Comparison of ENCODE assay signal across 13 cellular contexts in the genomic region with DNA sequence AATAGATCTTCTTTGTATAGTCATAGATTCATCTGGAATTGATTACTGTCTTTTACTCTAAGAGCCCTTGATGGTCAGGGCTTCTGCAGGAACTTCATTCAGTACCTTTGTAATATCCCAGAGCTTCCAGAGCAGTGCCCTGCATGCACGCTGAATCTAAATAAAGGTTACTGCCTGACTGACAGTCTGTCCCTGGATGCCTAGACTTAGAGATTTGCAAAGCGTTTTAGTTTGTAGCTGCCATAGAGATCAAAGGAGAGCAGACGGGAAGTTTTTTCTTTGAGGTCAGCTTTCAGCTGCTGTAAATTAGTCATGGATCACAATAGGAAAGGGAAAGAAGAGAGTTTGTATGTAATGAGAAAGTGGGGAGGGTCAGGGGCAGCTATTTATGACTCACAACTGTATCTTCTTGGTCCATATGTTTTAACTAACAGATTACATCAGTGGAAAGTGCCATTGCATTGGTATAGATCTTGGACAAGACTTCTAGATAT. TPM values are rescaled to one million over a fixed set of nuclear protein-coding genes. Genes with fewer than 3 reads are reported as not detected.
DNase-seq lines count a peak whose midpoint lies in the region; ATAC-seq and TF ChIP-seq lines count a peak whose summit lies in the region.
"Had no signal": no experiment of that assay in that cellular context is flagged by ENCODE, and none has a peak within 500 bp of the region (broad histone marks: within the 10 kb centered on the region; RNA-seq: fewer than 3 reads in every experiment).

No MANE protein-coding gene starts in this region.

- no peak overlapping the region for H3K9ac ChIP-seq in NT2/D1 (ENCODE audit: insufficient read length, low read depth)

- no peak overlapping the region for H3K27ac ChIP-seq in osteoblast (ENCODE audit: low read depth, low read length)

- no peak overlapping the region for H2AFZ ChIP-seq in osteoblast (ENCODE audit: low read length)

- H3K36me3 ChIP-seq in NT2/D1 (ENCODE audit: insufficient read depth, insufficient read length, low read length) (no peaks in the 10 kb centered on the region), osteoblast (ENCODE audit: insufficient read depth, low read length) (no peaks in the 10 kb centered on the region)

- H3K4me1 ChIP-seq in NT2/D1 (ENCODE audit: insufficient read depth, insufficient read length) (no peaks in the 10 kb centered on the region), osteoblast (ENCODE audit: insufficient read depth, low read length) (no peaks in the 10 kb centered on the region)

- no peaks in the 10 kb centered on the region for H3K79me2 ChIP-seq in osteoblast (ENCODE audit: insufficient read depth, low read length)

- ATAC-seq in GM21528 (IDR thresholded peaks at IDR 0.05; ENCODE audit: low FRiP score, unreplicated experiment) = no peak

- TF ChIP-seq CTCF in epithelial cell of esophagus (IDR thresholded peaks at IDR 0.05; ENCODE audit: insufficient read depth, low read depth, low read length, missing control alignments) (no peak), osteoblast (IDR thresholded peaks at IDR 0.05; ENCODE audit: extremely low read depth, low read depth, low read length) (no peak)

- DNase-seq in GM04504 (ENCODE audit: low read depth) = peak; percentile 14
- peak; percentile 16 for DNase-seq in NT2/D1 (ENCODE audit: low read depth, low spot score)
- DNase-seq in epithelial cell of esophagus (ENCODE audit: low read depth) = peak; percentile 23
- DNase-seq in osteoblast (ENCODE audit: insufficient read length, low spot score, missing footprints) = peak; percentile 44
- no peak for DNase-seq in activated effector memory CD4-positive, alpha-beta T cell treated with Interleukin-2 at 50 U/mL for 16 hours
- no peak for DNase-seq in epidermal melanocyte (ENCODE audit: insufficient read length, low spot score)
- DNase-seq: amniotic stem cell, DMS79, Karpas-422, NCI-H526 had no signal

- no peaks in the 10 kb centered on the region for H4K20me1 ChIP-seq in osteoblast (ENCODE audit: insufficient read depth, low read length)

- H3K27me3 ChIP-seq in NT2/D1 (ENCODE audit: insufficient read depth, insufficient read length) = no peaks in the 10 kb centered on the region
- no peaks in the 10 kb centered on the region for H3K27me3 ChIP-seq in osteoblast (ENCODE audit: insufficient read depth, low read length)

- H3K9me3 ChIP-seq in NT2/D1 (ENCODE audit: insufficient read depth, low read length) (no peaks in the 10 kb centered on the region), osteoblast (ENCODE audit: low read depth, low read length) (no peaks in the 10 kb centered on the region)

- H3K4me3 ChIP-seq in NT2/D1 (ENCODE audit: insufficient read length, low read depth) (no peak overlapping the region), epithelial cell of esophagus (ENCODE audit: low read length) (no peak overlapping the region), osteoblast (ENCODE audit: insufficient read depth, low read length) (no peak overlapping the region)
- H3K4me3 ChIP-seq: lung had no signal

- H3K4me2 ChIP-seq in osteoblast (ENCODE audit: insufficient read depth, low read length) = no peak overlapping the region

RNA-seq across cellular contexts. Expression of gene NYAP2, which starts 45.2 kb away (rescaled TPM):
- under 0.01 TPM in 1 of 2 replicates, not detected in the other for total RNA-seq in osteoblast
- total RNA-seq: T-helper 1 cell treated with Interleukin-12 subunit alpha and Interleukin-12 subunit beta and Interleukin-4 antibody, amounts not matched to agents 30 ng/mL and 1 ng/mL, for 36 hours had no signal

Comparison
In these comparisons a context has a peak if more than half of its experiments do, and no peak if none do; other contexts are left out.
1. DNase-seq: peak in GM04504 (single experiment), NT2/D1 (single experiment), epithelial cell of esophagus (single experiment) and osteoblast (single experiment); none in activated effector memory CD4-positive, alpha-beta T cell treated with Interleukin-2 at 50 U/mL for 16 hours (single experiment) and epidermal melanocyte (single experiment).